ENCODE assay signal across 8 cellular contexts in the genomic region with DNA sequence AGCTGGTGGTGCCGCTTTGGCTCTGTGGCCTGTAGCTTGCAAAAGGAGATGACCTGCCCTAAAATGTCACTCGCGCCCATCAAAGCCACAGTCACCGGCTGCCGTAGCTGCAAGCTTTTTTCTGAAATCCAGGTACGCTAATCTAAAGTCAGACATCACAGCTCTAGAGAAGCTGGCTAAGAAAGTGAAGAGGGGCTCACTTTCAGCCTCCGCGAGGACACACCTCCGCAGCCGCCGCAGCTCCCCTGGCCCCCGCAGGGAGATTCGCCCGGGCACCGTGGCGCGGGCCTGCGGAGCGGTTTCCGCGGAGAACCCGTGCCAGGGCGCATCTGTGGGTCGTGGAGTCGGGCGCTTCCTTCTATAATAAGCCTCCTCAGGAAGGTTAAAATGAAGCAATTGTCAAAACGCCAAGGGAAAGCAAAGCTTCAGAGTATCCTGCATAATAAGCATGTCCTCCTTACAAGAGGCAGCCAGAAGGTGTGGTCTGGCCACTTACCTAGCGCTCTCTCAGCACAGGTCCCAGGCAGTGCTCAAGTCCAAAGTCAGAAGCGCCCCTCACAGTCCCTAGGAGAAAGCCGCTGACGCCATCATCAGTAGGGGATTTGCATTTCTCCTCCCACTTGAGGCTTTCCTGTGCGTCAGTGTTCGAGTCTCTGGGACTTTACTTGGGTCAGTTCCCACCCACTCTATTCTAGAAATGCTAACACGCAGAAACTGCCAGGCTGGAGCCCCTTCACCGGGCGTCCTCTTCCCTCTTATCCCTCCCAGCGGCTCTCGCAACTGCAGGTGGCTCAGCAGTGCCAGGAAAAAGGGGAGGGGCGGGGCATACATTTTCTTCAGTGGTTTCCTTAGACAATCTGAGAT. TPM values are rescaled to one million over a fixed set of nuclear protein-coding genes. Genes with fewer than 3 reads are reported as not detected.
DNase-seq lines count a peak whose midpoint lies in the region; ATAC-seq, FAIRE-seq and TF ChIP-seq lines count a peak whose summit lies in the region.

Gene STAT4 (minus strand): TSS at position 544 of the 864 bp plus-strand sequence. CDS start 2,791 bp downstream, outside the sequence.

- H3K4me1 Mint-ChIP-seq in T-helper 2 cell treated with Interferon-gamma antibody and Interleukin-4, amounts not matched to agents 5 μg/mL and 100 μg/mL, for 36 hours (ENCODE audit: low read depth): peaks cover 71% of the 10 kb centered on the region
- H3K4me1 Mint-ChIP-seq in immature natural killer cell: peaks cover 79 to 91% of the 10 kb centered on the region in 2 donors

- no peaks in the 10 kb centered on the region for H3K9me3 Mint-ChIP-seq in T-helper 2 cell treated with Interferon-gamma antibody and Interleukin-4, amounts not matched to agents 5 μg/mL and 100 μg/mL, for 36 hours
- H3K9me3 Mint-ChIP-seq in immature natural killer cell: no peaks in the 10 kb centered on the region

- in situ Hi-C loops in astrocyte of the cerebellum (cut with HindIII; ENCODE audit: low sequenced_read_pairs): loop anchor here (25.0 kb wide), 1 partner anchor 362 kb away; no protein-coding TSS in a partner anchor

- DNase-seq in AML-193 (lab: John Stamatoyannopoulos, UW) (peak; percentile 23 to 30), GM19239 (ENCODE audit: insufficient read length, low spot score) (peak; percentile 16), astrocyte of the cerebellum (ENCODE audit: low read depth) (peak; percentile 26), immature natural killer cell (peak; percentile 90), NCI-H1436 (lab: John Stamatoyannopoulos, UW) (no peak)
- DNase-seq in T-helper 2 cell treated with Interferon-gamma antibody and Interleukin-4, amounts not matched to agents 5 μg/mL and 100 μg/mL, for 36 hours (ENCODE audit: low spot score): peak; percentile 91
- peak; percentile 75 to 83 for DNase-seq in stimulated activated CD4-positive, alpha-beta T cell treated with anti-CD3 and anti-CD28 coated beads, Interleukin-15, amount 100 ng/mL, for 48 hours (ENCODE audit: low read depth in 2 of 2)

- H3K4me3 Mint-ChIP-seq in T-helper 2 cell treated with Interferon-gamma antibody and Interleukin-4, amounts not matched to agents 5 μg/mL and 100 μg/mL, for 36 hours: peak within 1 kb of the TSS; percentile 96
- H3K4me3 Mint-ChIP-seq in immature natural killer cell: peak within 1 kb of the TSS; percentile 89 to 98 (median 96)

- ATAC-seq in HG03439 (IDR thresholded peaks at IDR 0.05; ENCODE audit: unreplicated experiment): peak; percentile 88

- TF ChIP-seq CTCF in astrocyte of the cerebellum (IDR thresholded peaks at IDR 0.05; ENCODE audit: low read depth, low read length, missing control alignments): no peak

- peak; percentile 94 for FAIRE-seq in GM19239 (lab: Jason Lieb, UNC)

- no peaks in the 10 kb centered on the region for H3K27me3 Mint-ChIP-seq in T-helper 2 cell treated with Interferon-gamma antibody and Interleukin-4, amounts not matched to agents 5 μg/mL and 100 μg/mL, for 36 hours (ENCODE audit: low read depth)
- peaks cover 12 to 24% (median 23%) of the 10 kb centered on the region in 3 donors for H3K27me3 Mint-ChIP-seq in immature natural killer cell (ENCODE audit: low read depth in 3 of 3)

- peak within 1 kb of the TSS; percentile 90 for H3K27ac Mint-ChIP-seq in T-helper 2 cell treated with Interferon-gamma antibody and Interleukin-4, amounts not matched to agents 5 μg/mL and 100 μg/mL, for 36 hours
- H3K27ac Mint-ChIP-seq in immature natural killer cell: peak within 1 kb of the TSS; percentile 95 to 99 (median 96)

- H3K36me3 Mint-ChIP-seq in T-helper 2 cell treated with Interferon-gamma antibody and Interleukin-4, amounts not matched to agents 5 μg/mL and 100 μg/mL, for 36 hours (ENCODE audit: low read depth): peaks cover 32% of the 10 kb centered on the region
- peaks cover 19 to 26% (median 21%) of the 10 kb centered on the region in 3 donors for H3K36me3 Mint-ChIP-seq in immature natural killer cell

- peak within 1 kb of the TSS; percentile 49 for H3K4me3 ChIP-seq in astrocyte of the cerebellum (ENCODE audit: low read depth, low read length)

RNA-seq across cellular contexts. Expression of gene STAT4, which starts in this region (rescaled TPM):
- 100 to 1,000 TPM in 1 of 3 donors, 10 to 100 TPM in 2; 80.6 to 143 (median 91.7) TPM for polyA plus RNA-seq in immature natural killer cell
